1 cellular context compared by ENCODE assay signal in genomic region chr7:26166681-26167266, GRCh38.
TF ChIP-seq lines count a peak whose summit lies in the region.

No MANE protein-coding gene starts in this region.

TF ChIP-seq in H1, 55 proteins besides CTCF, POLR2A, EP300 and RAD21:
- TF ChIP-seq JUN (IDR thresholded peaks at IDR 0.05; ENCODE audit: low read depth, low read length) (no peak), MAFK (IDR thresholded peaks at IDR 0.05; ENCODE audit: low read depth, low read length) (no peak), JUND (IDR thresholded peaks at IDR 0.05; ENCODE audit: low read length) (no peak), KDM5A (IDR thresholded peaks at IDR 0.05; ENCODE audit: low read length) (no peak), GABPA (IDR thresholded peaks at IDR 0.05; ENCODE audit: borderline replicate concordance, insufficient read depth, low read length) (no peak), CBX8 (IDR thresholded peaks at IDR 0.05; ENCODE audit: borderline replicate concordance, low read depth, low read length) (no peak), CHD2 (IDR thresholded peaks at IDR 0.05; ENCODE audit: low read length) (no peak), RNF2 (IDR thresholded peaks at IDR 0.05; ENCODE audit: borderline replicate concordance, low read depth, low read length, missing control alignments, poor library complexity, severe bottlenecking) (no peak), KDM4A (IDR thresholded peaks at IDR 0.05; ENCODE audit: low read depth, low read length, severe bottlenecking) (no peak), E2F6 (IDR thresholded peaks at IDR 0.05) (no peak), TAF1 (IDR thresholded peaks at IDR 0.05; ENCODE audit: low read depth, low read length) (no peak), PHF8 (conservative IDR thresholded peaks at IDR 0.05; ENCODE audit: low read depth, low read length) (no peak), CBX5 (IDR thresholded peaks at IDR 0.05; ENCODE audit: low read depth, low read length) (no peak)
